8 cellular contexts compared by ENCODE assay signal in genomic region chrX:55161581-55161980, GRCh38. TPM values are rescaled to one million over a fixed set of nuclear protein-coding genes. Genes with fewer than 3 reads are reported as not detected.
DNase-seq lines count a peak whose midpoint lies in the region; ATAC-seq, FAIRE-seq and TF ChIP-seq lines count a peak whose summit lies in the region.

No MANE protein-coding gene starts in this region.

- H3K4me3 ChIP-seq in fibroblast of the aortic adventitia (ENCODE audit: low read depth, low read length) (peak overlapping the region; percentile 78), pancreas (peak overlapping the region; percentile 21 to 48 (median 38))

- ATAC-seq in pancreas, result peak in 3 of 4 donors; percentile 1 to 3 (median 2)
- ATAC-seq in HG02642 (IDR thresholded peaks at IDR 0.05; ENCODE audit: poor library complexity, unreplicated experiment), result no peak
- ATAC-seq in sciatic nerve, result no peak

- H3K27ac ChIP-seq in VCaP (peak overlapping the region; percentile 88), pancreas (peak overlapping the region; percentile 59 to 90 (median 76))

- no peak for TF ChIP-seq CTCF in VCaP (conservative IDR thresholded peaks at IDR 0.05)
- no peak for TF ChIP-seq CTCF in fibroblast of the aortic adventitia (IDR thresholded peaks at IDR 0.05; ENCODE audit: insufficient read depth, low read length)
- TF ChIP-seq CTCF in pancreas (IDR thresholded peaks at IDR 0.05), result no peak

- H3K4me1 ChIP-seq in pancreas, result no peaks in the 10 kb centered on the region

- DNase-seq in NCI-H146 (lab: John Stamatoyannopoulos, UW), result peak; percentile 37
- DNase-seq in NCI-H146 treated with DMSO at 0.1 percent for 48 hours (lab: John Stamatoyannopoulos, UW; ENCODE audit: unreplicated experiment), result no peak
- peak; percentile 4 for DNase-seq in fibroblast of the aortic adventitia (ENCODE audit: low read depth)
- no peak for DNase-seq in pancreas
- DNase-seq in effector CD4-positive, alpha-beta T cell, result no peak
- DNase-seq in sciatic nerve (ENCODE audit: low spot score), result no peak

- H3K9me3 ChIP-seq in pancreas, result no peaks in the 10 kb centered on the region

- no peaks in the 10 kb centered on the region for H3K27me3 ChIP-seq in pancreas

- intact Hi-C loops in pancreas (cut with DNase I), result no loop called here
- intact Hi-C loops in sciatic nerve (cut with DNase I), result no loop called here

- H3K36me3 ChIP-seq in pancreas, result no peaks in the 10 kb centered on the region

- FAIRE-seq in pancreas (lab: Jason Lieb, UNC), result no peak

- WGBS in pancreas, 2 donors, result 10 to 42% methylated on average over 12 of the region's 12 CpGs

RNA-seq across cellular contexts. Expression of gene PAGE5, which starts 58.6 kb away (rescaled TPM):
- not detected in 2 replicates for total RNA-seq in fibroblast of the aortic adventitia (ENCODE audit: low replicate concordance)
- total RNA-seq in pancreas, result not detected
- polyA plus RNA-seq in pancreas, result not detected
- total RNA-seq in sciatic nerve, result not detected

Comparison
In these comparisons a context has a peak if more than half of its experiments do, and no peak if none do; other contexts are left out.
1. DNase-seq: peak in NCI-H146 (single experiment) and fibroblast of the aortic adventitia (single experiment); none in NCI-H146 treated with DMSO at 0.1 percent for 48 hours (single experiment), pancreas (0 of 6), effector CD4-positive, alpha-beta T cell (single experiment) and sciatic nerve (single experiment).
2. ATAC-seq: peak in pancreas (3 of 4); none in HG02642 (single experiment) and sciatic nerve (single experiment).